ENCODE assay signal across 8 cellular contexts in genomic region chr2:23940976-23941605, GRCh38. TPM values are rescaled to one million over a fixed set of nuclear protein-coding genes. Genes with fewer than 3 reads are reported as not detected.
DNase-seq lines count a peak whose midpoint lies in the region; ATAC-seq and TF ChIP-seq lines count a peak whose summit lies in the region.

No MANE protein-coding gene starts in this region.

- peak overlapping the region; percentile 88 for H3K9ac ChIP-seq in endodermal cell (ENCODE audit: extremely low read depth, low read length, poor library complexity, severe bottlenecking)

- peak overlapping the region; percentile 89 for H3K4me3 Mint-ChIP-seq in activated CD4-positive, alpha-beta T cell treated with anti-CD3 and anti-CD28 coated beads, Interleukin-2, amount 10 ng/mL, durations not matched to agents 24 days and 14 days
- peak overlapping the region; percentile 85 for H3K4me3 Mint-ChIP-seq in endodermal cell

- H3F3A ChIP-seq in PC-9 (ENCODE audit: insufficient read depth, low read depth) = no peaks in the 10 kb centered on the region; the same call in 1 of the 2 replicates

- H3K36me3 ChIP-seq in PC-9 (ENCODE audit: low read depth) = no peaks in the 10 kb centered on the region; the same call in 1 of the 2 replicates
- H3K36me3 ChIP-seq in endodermal cell (ENCODE audit: control insufficient read depth, insufficient read depth, low read length) = no peaks in the 10 kb centered on the region
- no peaks in the 10 kb centered on the region for H3K36me3 ChIP-seq in muscle layer of duodenum (ENCODE audit: control insufficient read depth in 1 of 2, insufficient read depth in 2 of 2, low read length in 2 of 2)

- intact Hi-C loops in activated CD4-positive, alpha-beta T cell treated with anti-CD3 and anti-CD28 coated beads, Interleukin-2, amount 10 ng/mL, durations not matched to agents 24 days and 14 days (cut with micrococcal nuclease) = loop anchor here (1.0 to 2.0 kb wide), 4 partner anchors 14 to 144 kb away; partner anchors contain the start of genes ATAD2B, SF3B6, TP53I3 and WDCP
- intact Hi-C loops in PC-9 (cut with micrococcal nuclease; ENCODE audit: unreplicated experiment) = loop anchor here (1.0 to 2.0 kb wide), 2 partner anchors 14 to 74 kb away; partner anchors contain the start of gene ATAD2B

- peak overlapping the region; percentile 94 for H3K4me2 ChIP-seq in PC-9

- no peaks in the 10 kb centered on the region for H3K9me3 Mint-ChIP-seq in activated CD4-positive, alpha-beta T cell treated with anti-CD3 and anti-CD28 coated beads, Interleukin-2, amount 10 ng/mL, durations not matched to agents 24 days and 14 days
- H3K9me3 Mint-ChIP-seq in endodermal cell = no peaks in the 10 kb centered on the region

- H3K27me3 Mint-ChIP-seq in activated CD4-positive, alpha-beta T cell treated with anti-CD3 and anti-CD28 coated beads, Interleukin-2, amount 10 ng/mL, durations not matched to agents 24 days and 14 days = peaks cover 12% of the 10 kb centered on the region
- H3K27me3 Mint-ChIP-seq in endodermal cell (ENCODE audit: insufficient read depth) = no peaks in the 10 kb centered on the region

- peaks cover 44% of the 10 kb centered on the region for H3K79me2 ChIP-seq in PC-9 (ENCODE audit: low read depth)

- H3K27me3 ChIP-seq in PC-9 (ENCODE audit: insufficient read depth, low read depth) (no peaks in the 10 kb centered on the region), endodermal cell (ENCODE audit: control insufficient read depth, insufficient read depth, low read length, poor library complexity, severe bottlenecking) (no peaks in the 10 kb centered on the region), muscle layer of duodenum (ENCODE audit: low read depth, low read length) (no peaks in the 10 kb centered on the region)

- H3K27ac Mint-ChIP-seq in activated CD4-positive, alpha-beta T cell treated with anti-CD3 and anti-CD28 coated beads, Interleukin-2, amount 10 ng/mL, durations not matched to agents 24 days and 14 days = peak overlapping the region; percentile 82
- H3K27ac Mint-ChIP-seq in endodermal cell = peak overlapping the region; percentile 74

- no peak for TF ChIP-seq CTCF in PC-9 (conservative IDR thresholded peaks at IDR 0.05)
- no peak for TF ChIP-seq CTCF in endodermal cell (conservative IDR thresholded peaks at IDR 0.05)

- POLR2A ChIA-PET in PC-9 (lab: Charles Lee; ENCODE audit: unreplicated experiment) = interaction anchor here (0.6 to 1.2 kb wide), 3 partner anchors 14 to 106 kb away, joined by 3 to 7 read pairs (median 4); partner anchors contain the start of genes ATAD2B and WDCP

- H2AFZ ChIP-seq in PC-9 = peak overlapping the region; percentile 74

- H3K27ac ChIP-seq in PC-9 (peak overlapping the region; percentile 44), endodermal cell (ENCODE audit: low read depth, low read length) (peak overlapping the region; percentile 34), muscle layer of duodenum (ENCODE audit: low read length) (peak overlapping the region; percentile 74)

- CTCF ChIA-PET in PC-9 (lab: Charles Lee) = interaction anchor here (1.8 kb wide), 1 partner anchor 15 kb away, joined by 6 read pairs; the partner anchor contains the start of gene ATAD2B

- H3K9me2 ChIP-seq in PC-9 (ENCODE audit: insufficient read depth) = no peaks in the 10 kb centered on the region

- H3K9me3 ChIP-seq in PC-9 (ENCODE audit: insufficient read depth, low read depth) = no peaks in the 10 kb centered on the region
- no peaks in the 10 kb centered on the region for H3K9me3 ChIP-seq in endodermal cell (ENCODE audit: control insufficient read depth, low read length)
- no peaks in the 10 kb centered on the region for H3K9me3 ChIP-seq in muscle layer of duodenum (ENCODE audit: control insufficient read depth in 1 of 2, low read length in 2 of 2)

- peaks cover 20% of the 10 kb centered on the region for H3K4me1 Mint-ChIP-seq in activated CD4-positive, alpha-beta T cell treated with anti-CD3 and anti-CD28 coated beads, Interleukin-2, amount 10 ng/mL, durations not matched to agents 24 days and 14 days
- H3K4me1 Mint-ChIP-seq in endodermal cell = peaks cover 34% of the 10 kb centered on the region

- peaks cover 8% of the 10 kb centered on the region for H3K36me3 Mint-ChIP-seq in activated CD4-positive, alpha-beta T cell treated with anti-CD3 and anti-CD28 coated beads, Interleukin-2, amount 10 ng/mL, durations not matched to agents 24 days and 14 days (ENCODE audit: low read depth)
- peaks cover 11% of the 10 kb centered on the region for H3K36me3 Mint-ChIP-seq in endodermal cell (ENCODE audit: low read depth)

- H3K4me1 ChIP-seq in PC-9 (replicated peaks; ENCODE audit: insufficient read depth) (peaks cover 7% of the 10 kb centered on the region; the same call in 1 of the 2 replicates), endodermal cell (ENCODE audit: control insufficient read depth, insufficient read depth, low read length) (no peaks in the 10 kb centered on the region), muscle layer of duodenum (ENCODE audit: control insufficient read depth in 1 of 2, insufficient read depth in 2 of 2, low read length in 2 of 2) (peaks cover 0 to 19% of the 10 kb centered on the region in 2 donors)

- no peaks in the 10 kb centered on the region for H4K20me1 ChIP-seq in PC-9 (ENCODE audit: insufficient read depth)

- no peak for ATAC-seq in GM18870 (IDR thresholded peaks at IDR 0.05; ENCODE audit: unreplicated experiment)

- BruUV-seq in PC-9 (replicated peaks; lab: Mats Ljungman, UMichigan) = TSS peak; percentile 40

- H3K4me3 ChIP-seq in PC-9 (peak overlapping the region; percentile 80), endodermal cell (ENCODE audit: low read length) (peak overlapping the region; percentile 99), muscle layer of duodenum (ENCODE audit: low read depth in 1 of 2, low read length in 2 of 2) (peak overlapping the region; percentile 64 to 92)

- 2 to 7% methylated on average over 9 to 15 of the region's 15 CpGs for WGBS in endodermal cell (ENCODE audit: insufficient coverage in 1 of 2, insufficient read length in 1 of 2), 2 experiments

- DNase-seq in activated CD4-positive, alpha-beta T cell treated with anti-CD3 and anti-CD28 coated beads, Interleukin-2, amount 10 ng/mL, durations not matched to agents 24 days and 14 days = no peak
- no peak for DNase-seq in activated CD4-positive, alpha-beta T cell treated with anti-CD3 and anti-CD28 coated beads, Interleukin-2, amount 50 U/mL, for 4 hours
- peak in 1 of 2 experiments; percentile 38 for DNase-seq in PC-9
- DNase-seq in endodermal cell = no peak
- DNase-seq in amniotic stem cell (lab: John Stamatoyannopoulos, UW) = no peak
- DNase-seq in germinal center (ENCODE audit: low spot score) = no peak

RNA-seq across cellular contexts. Expression of gene UBXN2A, which starts 0.8 kb away (rescaled TPM):
- total RNA-seq in activated CD4-positive, alpha-beta T cell treated with anti-CD3 and anti-CD28 coated beads, Interleukin-2, amount 10 ng/mL, durations not matched to agents 24 days and 14 days = 11.5 and 13.1 TPM in 2 replicates
- total RNA-seq in PC-9 (2021) (16.9 and 17.6 TPM in 2 replicates), endodermal cell (10 to 100 TPM; 20.1 to 26.8 TPM)
- 24.0 TPM for polyA plus RNA-seq in endodermal cell (2013, experiment 1 of 2)
- 28.1 TPM for polyA plus RNA-seq in endodermal cell (2013, experiment 2 of 2)

RNA-seq across cellular contexts. Expression of gene ATAD2B, which starts 14.2 kb away (rescaled TPM):
- 23.9 and 24.3 TPM in 2 replicates for total RNA-seq in activated CD4-positive, alpha-beta T cell treated with anti-CD3 and anti-CD28 coated beads, Interleukin-2, amount 10 ng/mL, durations not matched to agents 24 days and 14 days
- 12.6 and 12.8 TPM in 2 replicates for total RNA-seq in PC-9 (2021)
- 10 to 100 TPM; 18.6 to 20.7 TPM for total RNA-seq in endodermal cell
- 13.7 TPM for polyA plus RNA-seq in endodermal cell (2013, experiment 1 of 2)
- polyA plus RNA-seq in endodermal cell (2013, experiment 2 of 2) = 12.6 TPM
